In genomic region chr14:68131907-68132306, GRCh38 we compare ENCODE assay signal across 17 cellular contexts.
"Had no signal": no experiment of that assay in that cellular context is flagged by ENCODE, and none has a peak within 500 bp of the region (broad histone marks: within the 10 kb centered on the region; RNA-seq: fewer than 3 reads in every experiment).

No MANE protein-coding gene starts in this region.

- H3K9me3 ChIP-seq: spleen, upper lobe of left lung had no signal

- H3K4me3 ChIP-seq: spleen, upper lobe of left lung had no signal

- H3K9me3 Mint-ChIP-seq: activated CD4-positive, alpha-beta memory T cell treated with anti-CD3 and anti-CD28 coated beads, Interleukin-2, amount 10 ng/mL, durations not matched to agents 7 days and 5 days; central memory CD8-positive, alpha-beta T cell; stimulated activated naive B cell treated with anti-CD40 and anti-IgM and Interleukin-4, amounts not matched to agents 10 μg/mL and 1 μg/mL and 100 μg/mL, for 72 hours had no signal

- H3K36me3 ChIP-seq: spleen, upper lobe of left lung had no signal

- H3K27me3 Mint-ChIP-seq: activated CD4-positive, alpha-beta memory T cell treated with anti-CD3 and anti-CD28 coated beads, Interleukin-2, amount 10 ng/mL, durations not matched to agents 7 days and 5 days; activated CD4-positive, alpha-beta T cell treated with anti-CD3 and anti-CD28 coated beads for 36 hours; central memory CD8-positive, alpha-beta T cell; stimulated activated naive B cell treated with anti-CD40 and anti-IgM and Interleukin-4, amounts not matched to agents 10 μg/mL and 1 μg/mL and 100 μg/mL, for 72 hours had no signal

- H3K27ac ChIP-seq: epithelial cell of prostate, spleen, upper lobe of left lung, VCaP had no signal

- H3K27ac Mint-ChIP-seq: activated CD4-positive, alpha-beta memory T cell treated with anti-CD3 and anti-CD28 coated beads, Interleukin-2, amount 10 ng/mL, durations not matched to agents 7 days and 5 days; activated CD4-positive, alpha-beta T cell treated with anti-CD3 and anti-CD28 coated beads for 36 hours; stimulated activated naive B cell treated with anti-CD40 and anti-IgM and Interleukin-4, amounts not matched to agents 10 μg/mL and 1 μg/mL and 100 μg/mL, for 72 hours had no signal

- H3K4me3 Mint-ChIP-seq: activated CD4-positive, alpha-beta memory T cell treated with anti-CD3 and anti-CD28 coated beads, Interleukin-2, amount 10 ng/mL, durations not matched to agents 7 days and 5 days; activated CD4-positive, alpha-beta T cell treated with anti-CD3 and anti-CD28 coated beads for 36 hours; central memory CD8-positive, alpha-beta T cell; stimulated activated naive B cell treated with anti-CD40 and anti-IgM and Interleukin-4, amounts not matched to agents 10 μg/mL and 1 μg/mL and 100 μg/mL, for 72 hours had no signal

- H3K27me3 ChIP-seq: spleen, upper lobe of left lung had no signal

- DNase-seq: activated CD4-positive, alpha-beta memory T cell treated with anti-CD3 and anti-CD28 coated beads, Interleukin-2, amount 10 ng/mL, durations not matched to agents 7 days and 5 days; activated CD4-positive, alpha-beta T cell treated with anti-CD3 and anti-CD28 coated beads for 36 hours; activated CD8-positive, alpha-beta memory T cell treated with anti-CD3 and anti-CD28 coated beads, Interleukin-2, amount 50 U/mL, for 4 hours; activated naive CD4-positive, alpha-beta T cell; cortex of kidney; effector memory CD4-positive, alpha-beta T cell; hypothalamus; left colon; mammary epithelial cell; spleen; stimulated activated CD4-positive, alpha-beta T cell treated with anti-CD3 and anti-CD28 coated beads, Interleukin-1b, Interleukin-23, amount 100 ng/mL, for 48 hours; stimulated activated naive B cell treated with anti-CD40 and anti-IgM and Interleukin-4, amounts not matched to agents 10 μg/mL and 1 μg/mL and 100 μg/mL, for 72 hours; T-helper 9 cell; upper lobe of left lung had no signal

- ATAC-seq: activated CD4-positive, alpha-beta T cell treated with anti-CD3 and anti-CD28 coated beads for 36 hours; left colon; stimulated activated naive B cell treated with anti-CD40 and anti-IgM and Interleukin-4, amounts not matched to agents 10 μg/mL and 1 μg/mL and 100 μg/mL, for 72 hours had no signal

- H3K36me3 Mint-ChIP-seq: stimulated activated naive B cell treated with anti-CD40 and anti-IgM and Interleukin-4, amounts not matched to agents 10 μg/mL and 1 μg/mL and 100 μg/mL, for 72 hours had no signal

- H3K4me1 Mint-ChIP-seq: stimulated activated naive B cell treated with anti-CD40 and anti-IgM and Interleukin-4, amounts not matched to agents 10 μg/mL and 1 μg/mL and 100 μg/mL, for 72 hours had no signal
